27 cellular contexts compared by ENCODE assay signal in genomic region chr2:186433777-186434432, GRCh38.
"Had no signal": no experiment of that assay in that cellular context is flagged by ENCODE, and none has a peak within 500 bp of the region (broad histone marks: within the 10 kb centered on the region; RNA-seq: fewer than 3 reads in every experiment).

No MANE protein-coding gene starts in this region.

- ATAC-seq: effector memory CD8-positive, alpha-beta T cell; esophagus mucosa; foreskin keratinocyte; gastrocnemius medialis; gastroesophageal sphincter; heart left ventricle had no signal

- H3K9me3 ChIP-seq: colonic mucosa, esophagus muscularis mucosa, esophagus squamous epithelium, gastrocnemius medialis, gastroesophageal sphincter, heart left ventricle had no signal

- H3K4me3 ChIP-seq: colonic mucosa, coronary artery, dorsolateral prefrontal cortex, esophagus muscularis mucosa, esophagus squamous epithelium, gastrocnemius medialis, gastroesophageal sphincter, heart left ventricle had no signal

- H3K4me1 ChIP-seq: colonic mucosa, esophagus muscularis mucosa, esophagus squamous epithelium, foreskin keratinocyte, gastrocnemius medialis, gastroesophageal sphincter, heart left ventricle had no signal

- DNase-seq: colonic mucosa; cortex of kidney; dermis blood vessel endothelial cell; dorsolateral prefrontal cortex; effector CD4-positive, alpha-beta T cell; effector CD8-positive, alpha-beta T cell; effector memory CD4-positive, alpha-beta T cell; effector memory CD8-positive, alpha-beta T cell; endodermal cell; erythroblast; esophagus squamous epithelium; foreskin fibroblast; foreskin keratinocyte; foreskin melanocyte; gastrocnemius medialis; glutamatergic neuron; head of caudate nucleus; heart left ventricle had no signal

- FAIRE-seq: colon, endometrium, endothelial cell of umbilical vein, frontal cortex had no signal

- H3K27ac ChIP-seq: colonic mucosa, coronary artery, dorsolateral prefrontal cortex, epithelial cell of prostate, esophagus muscularis mucosa, esophagus squamous epithelium, foreskin keratinocyte, gastrocnemius medialis, gastroesophageal sphincter, heart left ventricle had no signal

- H3K36me3 ChIP-seq: colonic mucosa, gastrocnemius medialis, heart left ventricle had no signal

- H3K27me3 ChIP-seq: colonic mucosa, dorsolateral prefrontal cortex, esophagus muscularis mucosa, esophagus squamous epithelium, foreskin keratinocyte, gastrocnemius medialis, gastroesophageal sphincter, heart left ventricle had no signal
